ENCODE assay signal across 1 cellular context in genomic region chr19:36100476-36100875, GRCh38.
TF ChIP-seq lines count a peak whose summit lies in the region.

No MANE protein-coding gene starts in this region.

TF ChIP-seq in A549, 52 proteins besides CTCF, POLR2A, EP300 and RAD21:
- TF ChIP-seq POLR2AphosphoS2 (conservative IDR thresholded peaks at IDR 0.05; ENCODE audit: low read length) (no peak), CBX2 (IDR thresholded peaks at IDR 0.05; ENCODE audit: borderline replicate concordance, low read depth) (no peak), EHF (CRISPR knock-in tag; IDR thresholded peaks at IDR 0.05) (no peak), ZSCAN20 (CRISPR knock-in tag; IDR thresholded peaks at IDR 0.05) (no peak), NFE2L2 (conservative IDR thresholded peaks at IDR 0.05; ENCODE audit: low read length) (no peak), ZFP36 (IDR thresholded peaks at IDR 0.05; ENCODE audit: borderline replicate concordance, partially characterized antibody) (no peak), HOXB13 (CRISPR knock-in tag; IDR thresholded peaks at IDR 0.05; ENCODE audit: low read depth) (no peak), CHD2 (IDR thresholded peaks at IDR 0.05; ENCODE audit: low read length, partially characterized antibody) (no peak), GATA3 (IDR thresholded peaks at IDR 0.05; ENCODE audit: borderline replicate concordance) (no peak), BHLHE40 (IDR thresholded peaks at IDR 0.05; ENCODE audit: low read depth, low read length) (no peak), KDM5A (IDR thresholded peaks at IDR 0.05) (no peak), NR3C1 (IDR thresholded peaks at IDR 0.05) (no peak), EHMT2 (IDR thresholded peaks at IDR 0.05; ENCODE audit: low read depth) (no peak), FOXS1 (CRISPR knock-in tag; IDR thresholded peaks at IDR 0.05) (no peak), RNF2 (IDR thresholded peaks at IDR 0.05; ENCODE audit: borderline replicate concordance, low read depth) (no peak), ATOH8 (CRISPR knock-in tag; IDR thresholded peaks at IDR 0.05; ENCODE audit: low read depth) (no peak)
- TF ChIP-seq, protein P1, sequence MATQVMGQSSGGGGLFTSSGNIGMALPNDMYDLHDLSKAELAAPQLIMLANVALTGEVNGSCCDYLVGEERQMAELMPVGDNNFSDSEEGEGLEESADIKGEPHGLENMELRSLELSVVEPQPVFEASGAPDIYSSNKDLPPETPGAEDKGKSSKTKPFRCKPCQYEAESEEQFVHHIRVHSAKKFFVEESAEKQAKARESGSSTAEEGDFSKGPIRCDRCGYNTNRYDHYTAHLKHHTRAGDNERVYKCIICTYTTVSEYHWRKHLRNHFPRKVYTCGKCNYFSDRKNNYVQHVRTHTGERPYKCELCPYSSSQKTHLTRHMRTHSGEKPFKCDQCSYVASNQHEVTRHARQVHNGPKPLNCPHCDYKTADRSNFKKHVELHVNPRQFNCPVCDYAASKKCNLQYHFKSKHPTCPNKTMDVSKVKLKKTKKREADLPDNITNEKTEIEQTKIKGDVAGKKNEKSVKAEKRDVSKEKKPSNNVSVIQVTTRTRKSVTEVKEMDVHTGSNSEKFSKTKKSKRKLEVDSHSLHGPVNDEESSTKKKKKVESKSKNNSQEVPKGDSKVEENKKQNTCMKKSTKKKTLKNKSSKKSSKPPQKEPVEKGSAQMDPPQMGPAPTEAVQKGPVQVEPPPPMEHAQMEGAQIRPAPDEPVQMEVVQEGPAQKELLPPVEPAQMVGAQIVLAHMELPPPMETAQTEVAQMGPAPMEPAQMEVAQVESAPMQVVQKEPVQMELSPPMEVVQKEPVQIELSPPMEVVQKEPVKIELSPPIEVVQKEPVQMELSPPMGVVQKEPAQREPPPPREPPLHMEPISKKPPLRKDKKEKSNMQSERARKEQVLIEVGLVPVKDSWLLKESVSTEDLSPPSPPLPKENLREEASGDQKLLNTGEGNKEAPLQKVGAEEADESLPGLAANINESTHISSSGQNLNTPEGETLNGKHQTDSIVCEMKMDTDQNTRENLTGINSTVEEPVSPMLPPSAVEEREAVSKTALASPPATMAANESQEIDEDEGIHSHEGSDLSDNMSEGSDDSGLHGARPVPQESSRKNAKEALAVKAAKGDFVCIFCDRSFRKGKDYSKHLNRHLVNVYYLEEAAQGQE (IDR thresholded peaks at IDR 0.05), result no peak
